2 cellular contexts compared by ENCODE assay signal in the genomic region with DNA sequence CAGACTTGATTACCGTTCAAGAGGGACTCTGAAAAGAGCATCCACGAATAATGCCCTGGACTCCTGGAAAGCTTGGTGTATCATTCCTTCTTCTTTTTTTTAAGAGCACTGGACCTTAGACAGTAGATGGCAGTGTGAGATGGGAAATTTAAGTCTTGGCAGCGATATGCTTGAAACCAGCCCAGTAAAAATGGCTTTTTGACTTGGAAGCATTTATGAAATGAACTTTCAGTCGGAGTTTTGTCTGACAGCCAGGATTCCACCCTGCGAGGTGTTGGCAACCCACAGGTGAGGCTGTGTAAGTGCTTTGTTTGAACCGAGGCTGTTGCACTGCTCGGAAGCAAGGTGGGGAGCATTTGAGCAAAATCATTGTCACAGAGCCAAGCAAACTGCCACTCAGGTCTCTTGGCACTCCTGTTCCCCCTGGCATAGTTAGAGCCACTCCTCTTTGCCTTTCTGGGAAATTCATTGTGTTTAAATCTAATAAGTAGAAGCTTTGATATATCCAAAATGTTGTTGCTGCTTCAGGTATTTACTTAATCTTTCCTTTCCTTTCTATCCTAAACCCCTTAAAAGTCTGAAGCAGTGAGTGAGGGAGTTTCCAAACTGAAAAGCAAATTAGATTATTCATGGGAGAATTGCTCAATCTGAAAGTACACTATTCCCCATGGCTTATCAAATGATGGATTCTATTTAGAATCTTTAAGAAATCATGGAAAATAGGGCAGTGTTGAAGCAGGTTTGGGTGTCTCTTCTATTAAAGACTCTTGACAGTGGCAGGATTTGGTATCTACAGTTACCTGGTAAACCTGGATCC.
TF ChIP-seq lines count a peak whose summit lies in the region.

No MANE protein-coding gene starts in this region.

TF ChIP-seq in H1, 55 proteins besides CTCF, POLR2A, EP300 and RAD21 (continued from another document):
- TF ChIP-seq, protein P1, sequence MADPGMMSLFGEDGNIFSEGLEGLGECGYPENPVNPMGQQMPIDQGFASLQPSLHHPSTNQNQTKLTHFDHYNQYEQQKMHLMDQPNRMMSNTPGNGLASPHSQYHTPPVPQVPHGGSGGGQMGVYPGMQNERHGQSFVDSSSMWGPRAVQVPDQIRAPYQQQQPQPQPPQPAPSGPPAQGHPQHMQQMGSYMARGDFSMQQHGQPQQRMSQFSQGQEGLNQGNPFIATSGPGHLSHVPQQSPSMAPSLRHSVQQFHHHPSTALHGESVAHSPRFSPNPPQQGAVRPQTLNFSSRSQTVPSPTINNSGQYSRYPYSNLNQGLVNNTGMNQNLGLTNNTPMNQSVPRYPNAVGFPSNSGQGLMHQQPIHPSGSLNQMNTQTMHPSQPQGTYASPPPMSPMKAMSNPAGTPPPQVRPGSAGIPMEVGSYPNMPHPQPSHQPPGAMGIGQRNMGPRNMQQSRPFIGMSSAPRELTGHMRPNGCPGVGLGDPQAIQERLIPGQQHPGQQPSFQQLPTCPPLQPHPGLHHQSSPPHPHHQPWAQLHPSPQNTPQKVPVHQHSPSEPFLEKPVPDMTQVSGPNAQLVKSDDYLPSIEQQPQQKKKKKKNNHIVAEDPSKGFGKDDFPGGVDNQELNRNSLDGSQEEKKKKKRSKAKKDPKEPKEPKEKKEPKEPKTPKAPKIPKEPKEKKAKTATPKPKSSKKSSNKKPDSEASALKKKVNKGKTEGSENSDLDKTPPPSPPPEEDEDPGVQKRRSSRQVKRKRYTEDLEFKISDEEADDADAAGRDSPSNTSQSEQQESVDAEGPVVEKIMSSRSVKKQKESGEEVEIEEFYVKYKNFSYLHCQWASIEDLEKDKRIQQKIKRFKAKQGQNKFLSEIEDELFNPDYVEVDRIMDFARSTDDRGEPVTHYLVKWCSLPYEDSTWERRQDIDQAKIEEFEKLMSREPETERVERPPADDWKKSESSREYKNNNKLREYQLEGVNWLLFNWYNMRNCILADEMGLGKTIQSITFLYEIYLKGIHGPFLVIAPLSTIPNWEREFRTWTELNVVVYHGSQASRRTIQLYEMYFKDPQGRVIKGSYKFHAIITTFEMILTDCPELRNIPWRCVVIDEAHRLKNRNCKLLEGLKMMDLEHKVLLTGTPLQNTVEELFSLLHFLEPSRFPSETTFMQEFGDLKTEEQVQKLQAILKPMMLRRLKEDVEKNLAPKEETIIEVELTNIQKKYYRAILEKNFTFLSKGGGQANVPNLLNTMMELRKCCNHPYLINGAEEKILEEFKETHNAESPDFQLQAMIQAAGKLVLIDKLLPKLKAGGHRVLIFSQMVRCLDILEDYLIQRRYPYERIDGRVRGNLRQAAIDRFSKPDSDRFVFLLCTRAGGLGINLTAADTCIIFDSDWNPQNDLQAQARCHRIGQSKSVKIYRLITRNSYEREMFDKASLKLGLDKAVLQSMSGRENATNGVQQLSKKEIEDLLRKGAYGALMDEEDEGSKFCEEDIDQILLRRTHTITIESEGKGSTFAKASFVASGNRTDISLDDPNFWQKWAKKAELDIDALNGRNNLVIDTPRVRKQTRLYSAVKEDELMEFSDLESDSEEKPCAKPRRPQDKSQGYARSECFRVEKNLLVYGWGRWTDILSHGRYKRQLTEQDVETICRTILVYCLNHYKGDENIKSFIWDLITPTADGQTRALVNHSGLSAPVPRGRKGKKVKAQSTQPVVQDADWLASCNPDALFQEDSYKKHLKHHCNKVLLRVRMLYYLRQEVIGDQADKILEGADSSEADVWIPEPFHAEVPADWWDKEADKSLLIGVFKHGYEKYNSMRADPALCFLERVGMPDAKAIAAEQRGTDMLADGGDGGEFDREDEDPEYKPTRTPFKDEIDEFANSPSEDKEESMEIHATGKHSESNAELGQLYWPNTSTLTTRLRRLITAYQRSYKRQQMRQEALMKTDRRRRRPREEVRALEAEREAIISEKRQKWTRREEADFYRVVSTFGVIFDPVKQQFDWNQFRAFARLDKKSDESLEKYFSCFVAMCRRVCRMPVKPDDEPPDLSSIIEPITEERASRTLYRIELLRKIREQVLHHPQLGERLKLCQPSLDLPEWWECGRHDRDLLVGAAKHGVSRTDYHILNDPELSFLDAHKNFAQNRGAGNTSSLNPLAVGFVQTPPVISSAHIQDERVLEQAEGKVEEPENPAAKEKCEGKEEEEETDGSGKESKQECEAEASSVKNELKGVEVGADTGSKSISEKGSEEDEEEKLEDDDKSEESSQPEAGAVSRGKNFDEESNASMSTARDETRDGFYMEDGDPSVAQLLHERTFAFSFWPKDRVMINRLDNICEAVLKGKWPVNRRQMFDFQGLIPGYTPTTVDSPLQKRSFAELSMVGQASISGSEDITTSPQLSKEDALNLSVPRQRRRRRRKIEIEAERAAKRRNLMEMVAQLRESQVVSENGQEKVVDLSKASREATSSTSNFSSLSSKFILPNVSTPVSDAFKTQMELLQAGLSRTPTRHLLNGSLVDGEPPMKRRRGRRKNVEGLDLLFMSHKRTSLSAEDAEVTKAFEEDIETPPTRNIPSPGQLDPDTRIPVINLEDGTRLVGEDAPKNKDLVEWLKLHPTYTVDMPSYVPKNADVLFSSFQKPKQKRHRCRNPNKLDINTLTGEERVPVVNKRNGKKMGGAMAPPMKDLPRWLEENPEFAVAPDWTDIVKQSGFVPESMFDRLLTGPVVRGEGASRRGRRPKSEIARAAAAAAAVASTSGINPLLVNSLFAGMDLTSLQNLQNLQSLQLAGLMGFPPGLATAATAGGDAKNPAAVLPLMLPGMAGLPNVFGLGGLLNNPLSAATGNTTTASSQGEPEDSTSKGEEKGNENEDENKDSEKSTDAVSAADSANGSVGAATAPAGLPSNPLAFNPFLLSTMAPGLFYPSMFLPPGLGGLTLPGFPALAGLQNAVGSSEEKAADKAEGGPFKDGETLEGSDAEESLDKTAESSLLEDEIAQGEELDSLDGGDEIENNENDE (IDR thresholded peaks at IDR 0.05; ENCODE audit: insufficient replicate concordance, low read length) = no peak
- TF ChIP-seq TAF7 (optimal IDR thresholded peaks at IDR 0.05; ENCODE audit: borderline replicate concordance, low read depth, low read length) = no peak
- TF ChIP-seq, protein P2, sequence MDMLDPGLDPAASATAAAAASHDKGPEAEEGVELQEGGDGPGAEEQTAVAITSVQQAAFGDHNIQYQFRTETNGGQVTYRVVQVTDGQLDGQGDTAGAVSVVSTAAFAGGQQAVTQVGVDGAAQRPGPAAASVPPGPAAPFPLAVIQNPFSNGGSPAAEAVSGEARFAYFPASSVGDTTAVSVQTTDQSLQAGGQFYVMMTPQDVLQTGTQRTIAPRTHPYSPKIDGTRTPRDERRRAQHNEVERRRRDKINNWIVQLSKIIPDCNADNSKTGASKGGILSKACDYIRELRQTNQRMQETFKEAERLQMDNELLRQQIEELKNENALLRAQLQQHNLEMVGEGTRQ (IDR thresholded peaks at IDR 0.05; ENCODE audit: low read length) = no peak
- no peak for TF ChIP-seq YY1 (IDR thresholded peaks at IDR 0.05; ENCODE audit: low read depth, low read length)
- no peak for TF ChIP-seq SP2 (IDR thresholded peaks at IDR 0.05; ENCODE audit: low read length)
- TF ChIP-seq JUN (IDR thresholded peaks at IDR 0.05; ENCODE audit: low read depth, low read length) = no peak
- no peak for TF ChIP-seq SAP30 (IDR thresholded peaks at IDR 0.05; ENCODE audit: insufficient read depth, insufficient replicate concordance, low read length)
- TF ChIP-seq SP1 (IDR thresholded peaks at IDR 0.05; ENCODE audit: low read depth, low read length) = no peak
- no peak for TF ChIP-seq TBP (IDR thresholded peaks at IDR 0.05; ENCODE audit: low read depth, low read length)
TF ChIP-seq in H1: peak in this region for 0.

TF ChIP-seq in neural cell, 6 proteins besides CTCF, POLR2A, EP300 and RAD21:
- TF ChIP-seq, protein P3, sequence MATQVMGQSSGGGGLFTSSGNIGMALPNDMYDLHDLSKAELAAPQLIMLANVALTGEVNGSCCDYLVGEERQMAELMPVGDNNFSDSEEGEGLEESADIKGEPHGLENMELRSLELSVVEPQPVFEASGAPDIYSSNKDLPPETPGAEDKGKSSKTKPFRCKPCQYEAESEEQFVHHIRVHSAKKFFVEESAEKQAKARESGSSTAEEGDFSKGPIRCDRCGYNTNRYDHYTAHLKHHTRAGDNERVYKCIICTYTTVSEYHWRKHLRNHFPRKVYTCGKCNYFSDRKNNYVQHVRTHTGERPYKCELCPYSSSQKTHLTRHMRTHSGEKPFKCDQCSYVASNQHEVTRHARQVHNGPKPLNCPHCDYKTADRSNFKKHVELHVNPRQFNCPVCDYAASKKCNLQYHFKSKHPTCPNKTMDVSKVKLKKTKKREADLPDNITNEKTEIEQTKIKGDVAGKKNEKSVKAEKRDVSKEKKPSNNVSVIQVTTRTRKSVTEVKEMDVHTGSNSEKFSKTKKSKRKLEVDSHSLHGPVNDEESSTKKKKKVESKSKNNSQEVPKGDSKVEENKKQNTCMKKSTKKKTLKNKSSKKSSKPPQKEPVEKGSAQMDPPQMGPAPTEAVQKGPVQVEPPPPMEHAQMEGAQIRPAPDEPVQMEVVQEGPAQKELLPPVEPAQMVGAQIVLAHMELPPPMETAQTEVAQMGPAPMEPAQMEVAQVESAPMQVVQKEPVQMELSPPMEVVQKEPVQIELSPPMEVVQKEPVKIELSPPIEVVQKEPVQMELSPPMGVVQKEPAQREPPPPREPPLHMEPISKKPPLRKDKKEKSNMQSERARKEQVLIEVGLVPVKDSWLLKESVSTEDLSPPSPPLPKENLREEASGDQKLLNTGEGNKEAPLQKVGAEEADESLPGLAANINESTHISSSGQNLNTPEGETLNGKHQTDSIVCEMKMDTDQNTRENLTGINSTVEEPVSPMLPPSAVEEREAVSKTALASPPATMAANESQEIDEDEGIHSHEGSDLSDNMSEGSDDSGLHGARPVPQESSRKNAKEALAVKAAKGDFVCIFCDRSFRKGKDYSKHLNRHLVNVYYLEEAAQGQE (IDR thresholded peaks at IDR 0.05; ENCODE audit: borderline replicate concordance) = no peak
- peak; percentile 70 for TF ChIP-seq SMC3 (conservative IDR thresholded peaks at IDR 0.05; ENCODE audit: poor library complexity)
